In the genomic region with DNA sequence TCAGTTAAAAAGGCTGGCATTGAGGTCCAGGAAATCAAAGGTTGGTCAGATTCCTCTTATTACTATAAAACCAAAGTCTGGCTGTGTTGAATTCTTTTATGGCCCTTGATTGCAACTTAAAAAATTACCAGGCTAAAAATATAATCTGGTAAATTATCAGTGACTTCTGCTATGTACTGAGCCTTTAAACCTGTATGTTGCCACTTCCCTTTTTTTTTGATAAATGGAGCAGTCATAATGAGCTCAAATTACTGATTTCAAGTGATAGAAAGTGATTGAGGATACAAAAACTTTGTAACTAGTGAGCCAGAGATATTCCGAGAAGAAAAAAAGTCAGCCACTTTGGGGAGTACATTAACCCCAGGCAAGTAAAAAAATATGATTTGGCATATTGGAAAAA, we compare ENCODE assay signal across 26 cellular contexts.
"Had no signal": no experiment of that assay in that cellular context is flagged by ENCODE, and none has a peak within 500 bp of the region (broad histone marks: within the 10 kb centered on the region; RNA-seq: fewer than 3 reads in every experiment).

No MANE protein-coding gene starts in this region.

- DNase-seq: activated CD4-positive, alpha-beta T cell treated with anti-CD3 and anti-CD28 coated beads for 48 hours; activated CD4-positive, alpha-beta T cell treated with anti-CD3 and anti-CD28 coated beads, Interleukin-2, amount 50 U/mL, for 4 hours; activated CD8-positive, alpha-beta memory T cell treated with anti-CD3 and anti-CD28 coated beads, Interleukin-2, amount 50 U/mL, for 48 hours; activated CD8-positive, alpha-beta T cell treated with anti-CD3 and anti-CD28 coated beads, Interleukin-2, amount 10 ng/mL, durations not matched to agents 7 days and 5 days; activated naive CD4-positive, alpha-beta T cell treated with anti-CD3 and anti-CD28 coated beads, Interleukin-2, amount 50 U/mL, for 16 hours; activated T-cell treated with anti-CD3 and anti-CD28 coated beads, Interleukin-2, amount 50 U/mL, for 1 hour; aorta; caudate nucleus; colonic mucosa; MM.1S; NCI-H1092 treated with DMSO at 0.1 percent for 48 hours; NCI-H1417 treated with DMSO at 0.1 percent for 48 hours; NCI-H1694; NCI-H2029; NCI-H510A treated with DMSO at 0.1 percent for 48 hours; PC-3; SHP77; T-helper 17 cell; T-helper 9 cell had no signal

- FAIRE-seq: RCC 7860, TTC549 had no signal

- H3K4me1 Mint-ChIP-seq: IgD-negative memory B cell, T-helper 17 cell had no signal

- H3K27ac ChIP-seq: breast epithelium, colonic mucosa, SJSA1 had no signal

- H3K4me3 ChIP-seq: breast epithelium, colonic mucosa, SJSA1 had no signal

- H3K27me3 ChIP-seq: breast epithelium, colonic mucosa, SJSA1 had no signal

- H3K9me3 ChIP-seq: breast epithelium, colonic mucosa, SJSA1 had no signal

- H3K4me1 ChIP-seq: breast epithelium, colonic mucosa, SJSA1 had no signal

- H3K27me3 Mint-ChIP-seq: IgD-negative memory B cell, T-helper 17 cell had no signal

- H3K36me3 ChIP-seq: breast epithelium, colonic mucosa had no signal

- ATAC-seq: activated CD4-positive, CD25-positive, alpha-beta regulatory T cell treated with anti-CD3 and anti-CD28 coated beads, Interleukin-2, amount 50 U/mL, for 24 hours; activated CD8-positive, alpha-beta T cell treated with anti-CD3 and anti-CD28 coated beads, Interleukin-2, amount 10 ng/mL, durations not matched to agents 7 days and 5 days; PC-3; SK-N-SH treated with all-trans-retinoic acid at 6 μM for 48 hours; T-helper 17 cell had no signal

- H3K4me3 Mint-ChIP-seq: activated CD8-positive, alpha-beta T cell treated with anti-CD3 and anti-CD28 coated beads, Interleukin-2, amount 10 ng/mL, durations not matched to agents 7 days and 5 days; IgD-negative memory B cell; T-helper 17 cell had no signal

- H3K27ac Mint-ChIP-seq: activated CD8-positive, alpha-beta T cell treated with anti-CD3 and anti-CD28 coated beads, Interleukin-2, amount 10 ng/mL, durations not matched to agents 7 days and 5 days; IgD-negative memory B cell; T-helper 17 cell had no signal
